In the genomic region with DNA sequence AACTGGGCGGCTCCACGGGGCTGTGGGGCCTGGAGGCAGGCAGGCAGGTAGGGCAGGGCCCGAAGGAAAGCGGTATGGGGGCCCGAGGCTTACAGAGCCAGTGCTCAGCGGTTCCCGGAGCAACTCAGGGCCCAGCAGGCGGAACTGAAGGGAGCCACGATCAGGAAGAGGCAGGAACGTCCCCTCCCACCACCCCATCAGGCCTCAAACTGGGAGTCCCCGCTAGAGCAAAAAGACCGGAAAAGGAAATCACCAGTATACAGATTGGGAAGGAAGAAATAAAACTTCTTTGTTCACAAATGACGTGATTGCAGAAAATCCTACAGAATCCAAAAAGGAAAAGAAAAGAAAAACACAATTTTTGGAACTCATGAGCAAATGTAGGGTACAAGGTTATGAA, we compare ENCODE assay signal across 17 cellular contexts. TPM values are rescaled to one million over a fixed set of nuclear protein-coding genes. Genes with fewer than 3 reads are reported as not detected.
A peak's percentile ranks its signal among the peaks of the same experiment; 100 is the strongest.
DNase-seq lines count a peak whose midpoint lies in the region; ATAC-seq, FAIRE-seq and TF ChIP-seq lines count a peak whose summit lies in the region.
"Had no signal": no experiment of that assay in that cellular context is flagged by ENCODE, and none has a peak within 500 bp of the region (broad histone marks: within the 10 kb centered on the region; RNA-seq: fewer than 3 reads in every experiment).

No MANE protein-coding gene starts in this region.

- H3K4me1 ChIP-seq in A673 (ENCODE audit: insufficient read depth, low read length, poor library complexity, severe bottlenecking) (peaks cover 7% of the 10 kb centered on the region), HEK293 (ENCODE audit: control insufficient read depth, insufficient read depth, low read length) (no peaks in the 10 kb centered on the region), K562 (replicated peaks in 1 of 2; ENCODE audit: control insufficient read depth in 2 of 2, insufficient read depth in 2 of 2, low read length in 2 of 2) (peaks cover 3 to 17% of the 10 kb centered on the region in 2 experiments; a peak in 4 of 5 replicates)

- CTCF ChIA-PET in A673 (lab: Charles Lee) (no interaction called here), HEK293 (lab: Yijun Ruan, JAX) (interaction anchor here (1.6 to 1.7 kb wide), 2 partner anchors 13 to 44 kb away, joined by 3 to 5 read pairs; no protein-coding TSS in a partner anchor), K562 (lab: Yijun Ruan, JAX; ENCODE audit: low intra/inter-chr PET ratio) (interaction anchor here (2.6 kb wide), 1 partner anchor 189 kb away, joined by 10 read pairs; no protein-coding TSS in a partner anchor)

- H3K9ac ChIP-seq in K562 (ENCODE audit: insufficient read depth in 1 of 2, low read depth in 2 of 2, low read length in 2 of 2): no peak overlapping the region

- peaks cover 7% of the 10 kb centered on the region for H3K9me1 ChIP-seq in K562 (ENCODE audit: control insufficient read depth, insufficient read depth, low read length)

- H3K4me3 ChIP-seq in A673 (ENCODE audit: low read depth, low read length, poor library complexity, severe bottlenecking) (no peak overlapping the region), HEK293 (ENCODE audit: low read depth, low read length) (no peak overlapping the region), K562 (no peak overlapping the region)

- no peak for FAIRE-seq in K562 (lab: Jason Lieb, UNC)
- FAIRE-seq: GM12891, GM19239, H54 had no signal

- POLR2A ChIA-PET in A673 (lab: Charles Lee; ENCODE audit: low non-redundant PET): no interaction called here
- POLR2A ChIA-PET in HEK293 (lab: Yijun Ruan, JAX): interaction anchor here (0.6 kb wide), 1 partner anchor 223 kb away, joined by 3 read pairs; no protein-coding TSS in a partner anchor
- POLR2A ChIA-PET in K562 (lab: Yijun Ruan, JAX): no interaction called here

- DNase-seq in A673 (ENCODE audit: low spot score) (no peak), K562 (ENCODE audit: extremely low read depth in 1 of 4, low spot score in 3 of 4) (no peak)
- DNase-seq in activated naive CD4-positive, alpha-beta T cell treated with Interleukin-2 at 50 U/mL for 16 hours: no peak
- DNase-seq in activated CD8-positive, alpha-beta memory T cell treated with anti-CD3 and anti-CD28 coated beads for 24 hours: no peak
- no peak for DNase-seq in activated CD4-positive, alpha-beta T cell treated with anti-CD3 and anti-CD28 coated beads for 1 hour
- DNase-seq: AML-193; C1 segment of cervical spinal cord; CD4-positive, alpha-beta T cell; DMS79 had no signal

- BruUV-seq in A673 (replicated peaks; lab: Mats Ljungman, UMichigan): no TSS peak
- BruUV-seq in K562 (replicated peaks; lab: Mats Ljungman, UMichigan): no TSS peak

- H3K4me2 ChIP-seq in K562 (ENCODE audit: insufficient read depth, low read length): no peak overlapping the region

- H3K36me3 ChIP-seq in A673 (ENCODE audit: insufficient read depth, low read length, poor library complexity, severe bottlenecking) (no peaks in the 10 kb centered on the region), HEK293 (ENCODE audit: control insufficient read depth in 2 of 2, insufficient read depth in 1 of 2, low read length in 2 of 2) (no peaks in the 10 kb centered on the region), K562 (ENCODE audit: control insufficient read depth, insufficient read depth, low read length) (no peaks in the 10 kb centered on the region)

- WGBS in K562 (ENCODE audit: insufficient coverage, low coverage, missing lambda C conversion rate): 26% methylated on average over 11 of the region's 13 CpGs

- intact Hi-C loops in A673 (cut with micrococcal nuclease; ENCODE audit: unreplicated experiment) (loop anchor here (5.0 to 10.0 kb wide), 2 partner anchors 274 to 857 kb away; no protein-coding TSS in a partner anchor), K562 (cut with micrococcal nuclease) (no loop called here)

- TF ChIP-seq CTCF in A673 (conservative IDR thresholded peaks at IDR 0.05; ENCODE audit: low read depth, low read length) (no peak), HEK293 (tag by site-specific recombination; IDR thresholded peaks at IDR 0.05) (no peak), K562 (IDR thresholded peaks at IDR 0.05 in 2 of 3, conservative IDR thresholded peaks at IDR 0.05 in 1 of 3; ENCODE audit: insufficient read depth in 2 of 3, low read depth in 1 of 3, low read length in 3 of 3) (no peak)

- peaks cover 17% of the 10 kb centered on the region for H3K27me3 ChIP-seq in A673 (replicated peaks; ENCODE audit: insufficient read depth, low read depth, low read length, poor library complexity)
- H3K27me3 ChIP-seq in K562 (ENCODE audit: control insufficient read depth in 2 of 2, insufficient read depth in 2 of 2, low read length in 2 of 2): peaks cover 33 to 67% of the 10 kb centered on the region in 2 experiments; a peak in 4 of 5 replicates
- peaks cover 2% of the 10 kb centered on the region for H3K27me3 ChIP-seq in layer of hippocampus (ENCODE audit: control insufficient read depth, insufficient read depth, low read length)

- 0 out of 2 replicates have a peak, but pooled peaks cover 11% of the 10 kb centered on the region for H4K20me1 ChIP-seq in K562 (replicated peaks; ENCODE audit: control insufficient read depth, insufficient read depth, low read length)

- ATAC-seq in K562 (no peak), GM19023 (IDR thresholded peaks at IDR 0.05; ENCODE audit: unreplicated experiment) (no peak)

- H3K79me2 ChIP-seq in K562 (ENCODE audit: control insufficient read depth, insufficient read depth, low read length): no peaks in the 10 kb centered on the region

- no peak for TF ChIP-seq RAD21 in K562 (CRISPR knock-in tag; conservative IDR thresholded peaks at IDR 0.05 in 1 of 2, IDR thresholded peaks at IDR 0.05 in 1 of 2)

- no peaks in the 10 kb centered on the region for H3K9me3 ChIP-seq in A673 (ENCODE audit: low read depth, low read length, poor library complexity, severe bottlenecking)
- no peaks in the 10 kb centered on the region for H3K9me3 ChIP-seq in HEK293 (ENCODE audit: control insufficient read depth, insufficient read depth, low read depth, low read length)
- peaks cover 5% of the 10 kb centered on the region for H3K9me3 ChIP-seq in K562 (replicated peaks; ENCODE audit: control insufficient read depth, insufficient read depth, low read depth, low read length)

- H3K27ac ChIP-seq in A673 (ENCODE audit: low read depth, low read length, poor library complexity, severe bottlenecking): peak overlapping the region; percentile 50
- H3K27ac ChIP-seq in HEK293 (ENCODE audit: extremely low read depth, low read depth, low read length): no peak overlapping the region
- no peak overlapping the region for H3K27ac ChIP-seq in K562 (ENCODE audit: extremely low read depth, low read depth, low read length)
- H3K27ac ChIP-seq in layer of hippocampus (ENCODE audit: low read depth, low read length): peak overlapping the region; percentile 3
- H3K27ac ChIP-seq: 22Rv1 had no signal

- H2AFZ ChIP-seq in K562 (ENCODE audit: low read depth, low read length): no peak overlapping the region

- TF ChIP-seq POLR2A in K562 (conservative IDR thresholded peaks at IDR 0.05): no peak

- in situ Hi-C loops in K562 (cut with MboI): no loop called here

- TF ChIP-seq EP300 in K562 (IDR thresholded peaks at IDR 0.05; ENCODE audit: low read length): no peak

TF ChIP-seq in HEK293, 187 proteins besides CTCF, POLR2A, EP300 and RAD21:
- no peak for TF ChIP-seq ZNF626 (tag by site-specific recombination; IDR thresholded peaks at IDR 0.05)
- peak; percentile 20; the same call in 1 of the 2 replicates for TF ChIP-seq ZIC2 (tag by site-specific recombination; IDR thresholded peaks at IDR 0.05)

RNA-seq across cellular contexts. Expression of gene ZFAND2A, which starts 21.6 kb away (rescaled TPM):
- 26.1 and 27.4 TPM in 2 replicates for total RNA-seq in A673 (2021)
- 26.3 and 37.7 TPM in 2 replicates for total RNA-seq in K562 (2011; cell fraction: chromatin; rRNA removed; ENCODE audit: low replicate concordance)
- 23.7 and 28.0 TPM in 2 replicates for total RNA-seq in K562 (2011; cell fraction: nucleolus; rRNA removed)
- total RNA-seq in K562 (2011; cell fraction: nucleoplasm; rRNA removed): 27.5 and 34.4 TPM in 2 replicates
- total RNA-seq in K562 (2014; rRNA removed): 19.9 and 23.1 TPM in 2 replicates
- 16.6 and 16.8 TPM in 2 replicates for total RNA-seq in K562 (2014; rRNA removed; fragmentation: Illumina TruSeq; extraction: Trizol)
- total RNA-seq in K562 (2015; rRNA removed; fragmentation: Illumina TruSeq; extraction: Trizol): 20.0 and 21.2 TPM in 2 replicates
- total RNA-seq in K562 (2021): 20.6 and 22.3 TPM in 2 replicates
- 31.7 and 33.7 TPM in 2 replicates for polyA plus RNA-seq in K562 (2011; rRNA removed)
- 20.8 and 27.0 TPM in 2 replicates for polyA plus RNA-seq in K562 (2011; cell fraction: cytosol; rRNA removed)
- polyA plus RNA-seq in K562 (2011; cell fraction: nucleus; rRNA removed): 25.8 and 30.3 TPM in 2 replicates
- polyA plus RNA-seq in K562 (2012): 24.8 and 25.2 TPM in 2 replicates
- 21.5 and 26.1 TPM in 2 replicates for polyA plus RNA-seq in K562 (2014; fragmentation: Illumina TruSeq; extraction: Trizol)
- 10 to 100 TPM; 54.3 to 56.8 TPM for polyA plus RNA-seq in K562 (2014; fragmentation: Nextera tagmentation; extraction: Ambion mirVana)
- 26.2 and 27.3 TPM in 2 replicates for polyA plus RNA-seq in K562 (2014; rRNA removed)
- 11.8 and 19.2 TPM in 2 replicates for polyA minus RNA-seq in K562 (2011; rRNA and poly(A)+ RNA removed)
- polyA minus RNA-seq in K562 (2011; cell fraction: cytosol; rRNA and poly(A)+ RNA removed): 7.3 and 7.9 TPM in 2 replicates
- 13.1 and 18.9 TPM in 2 replicates for polyA minus RNA-seq in K562 (2011; cell fraction: nucleus; rRNA and poly(A)+ RNA removed)

RNA-seq across cellular contexts. Expression of gene UNCX, which starts 51.1 kb away (rescaled TPM):
- total RNA-seq in A673 (2021) (1.2 and 1.9 TPM in 2 replicates), K562 (2014; rRNA removed) (not detected in 2 replicates), K562 (2014; rRNA removed; fragmentation: Illumina TruSeq; extraction: Trizol) (not detected in 2 replicates), K562 (2015; rRNA removed; fragmentation: Illumina TruSeq; extraction: Trizol) (not detected in 2 replicates), K562 (2021) (not detected in 2 replicates)
- not detected in 2 replicates for total RNA-seq in K562 (2011; cell fraction: chromatin; rRNA removed; ENCODE audit: low replicate concordance)
- total RNA-seq in K562 (2011; cell fraction: nucleolus; rRNA removed): not detected in 2 replicates
- total RNA-seq in K562 (2011; cell fraction: nucleoplasm; rRNA removed): not detected in 2 replicates
- polyA plus RNA-seq in K562 (2011; rRNA removed) (not detected in 2 replicates), K562 (2014; fragmentation: Illumina TruSeq; extraction: Trizol) (not detected in 2 replicates), K562 (2014; fragmentation: Nextera tagmentation; extraction: Ambion mirVana) (not detected), K562 (2014; rRNA removed) (not detected in 2 replicates)
- not detected in 2 replicates for polyA plus RNA-seq in K562 (2011; cell fraction: cytosol; rRNA removed)
- polyA plus RNA-seq in K562 (2011; cell fraction: nucleus; rRNA removed): not detected in 2 replicates
- polyA plus RNA-seq in K562 (2012): not detected in 2 replicates
- polyA minus RNA-seq in K562 (2011; rRNA and poly(A)+ RNA removed): not detected in 2 replicates
- not detected in 2 replicates for polyA minus RNA-seq in K562 (2011; cell fraction: cytosol; rRNA and poly(A)+ RNA removed)
- polyA minus RNA-seq in K562 (2011; cell fraction: nucleus; rRNA and poly(A)+ RNA removed): not detected in 2 replicates
- total RNA-seq: CD4-positive, alpha-beta T cell; HT1080 had no signal

Comparison
In these comparisons a context has a peak if more than half of its experiments do, and no peak if none do; other contexts are left out.
1. H3K27ac ChIP-seq: peak in A673 (single experiment) and layer of hippocampus (single experiment); none in HEK293 (single experiment) and K562 (single experiment).